In the genomic region with DNA sequence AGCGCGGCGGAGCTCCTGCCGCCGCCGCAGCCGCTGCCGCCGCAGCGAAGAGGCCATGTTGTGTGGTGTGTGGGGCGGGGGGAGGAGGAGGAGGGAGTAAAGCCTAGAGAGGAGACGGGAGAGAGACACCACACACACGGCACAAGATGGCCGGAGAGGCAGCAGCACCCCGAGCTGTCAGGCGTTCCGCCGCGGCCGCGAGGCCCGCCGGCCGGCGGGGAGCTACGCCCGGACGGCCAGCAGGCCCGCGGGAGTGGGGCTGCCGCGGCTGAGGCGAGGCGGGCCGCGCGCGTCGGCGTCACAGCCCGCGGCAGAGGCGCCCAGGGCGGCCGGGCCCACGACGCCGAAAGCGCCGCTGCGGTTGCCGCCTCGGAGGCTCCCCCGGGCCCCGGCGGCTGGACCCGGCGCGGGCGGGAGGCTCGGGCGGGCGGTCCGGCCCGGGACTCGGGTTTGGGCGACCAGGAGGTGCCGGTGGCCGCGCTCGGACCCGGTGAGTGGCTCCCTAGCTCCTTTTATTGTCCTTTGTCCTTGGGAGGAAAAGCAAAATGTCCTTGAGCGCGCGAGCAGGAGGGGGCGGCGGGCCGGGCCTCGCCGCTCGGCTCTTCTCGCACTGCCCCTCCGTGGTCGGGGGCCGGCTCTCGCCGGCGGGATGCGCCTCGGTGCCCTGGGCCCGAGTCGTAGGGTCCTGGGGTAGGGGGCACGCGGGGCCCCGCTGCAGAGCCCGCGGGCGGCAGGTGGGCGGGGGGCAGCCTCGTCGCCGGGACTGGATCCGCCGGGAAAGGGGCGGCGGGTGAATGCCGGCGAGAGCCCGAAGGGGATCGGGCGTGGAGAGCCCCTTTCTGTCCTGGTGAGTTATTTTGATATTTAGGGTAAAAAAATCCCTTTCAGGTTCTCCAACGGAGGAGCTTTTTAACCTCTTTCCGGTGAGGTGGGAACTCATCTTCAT, we compare ENCODE assay signal across 8 cellular contexts. TPM values are rescaled to one million over a fixed set of nuclear protein-coding genes. Genes with fewer than 3 reads are reported as not detected.
DNase-seq lines count a peak whose midpoint lies in the region; ATAC-seq and TF ChIP-seq lines count a peak whose summit lies in the region.

No MANE protein-coding gene starts in this region.

- peaks cover 2% of the 10 kb centered on the region for H3K27me3 Mint-ChIP-seq in activated CD4-positive, alpha-beta T cell treated with anti-CD3 and anti-CD28 coated beads, Interleukin-2, amount 10 ng/mL, durations not matched to agents 24 days and 14 days
- H3K27me3 Mint-ChIP-seq in nephron (ENCODE audit: low read depth), result no peaks in the 10 kb centered on the region

- H3K36me3 ChIP-seq in HUES48 (ENCODE audit: control insufficient read depth, insufficient read depth, low read length), result peaks cover 36% of the 10 kb centered on the region

- peak overlapping the region; percentile 95 for H3K4me3 Mint-ChIP-seq in activated CD4-positive, alpha-beta T cell treated with anti-CD3 and anti-CD28 coated beads, Interleukin-2, amount 10 ng/mL, durations not matched to agents 24 days and 14 days
- peak overlapping the region; percentile 92 to 99 (median 98) for H3K4me3 Mint-ChIP-seq in nephron

- no peaks in the 10 kb centered on the region for H3K9me3 Mint-ChIP-seq in activated CD4-positive, alpha-beta T cell treated with anti-CD3 and anti-CD28 coated beads, Interleukin-2, amount 10 ng/mL, durations not matched to agents 24 days and 14 days
- no peaks in the 10 kb centered on the region for H3K9me3 Mint-ChIP-seq in nephron

- H3K4me1 Mint-ChIP-seq in activated CD4-positive, alpha-beta T cell treated with anti-CD3 and anti-CD28 coated beads, Interleukin-2, amount 10 ng/mL, durations not matched to agents 24 days and 14 days, result peaks cover 56% of the 10 kb centered on the region
- H3K4me1 Mint-ChIP-seq in nephron, result peaks cover 53% of the 10 kb centered on the region

- ATAC-seq in GM21423 (IDR thresholded peaks at IDR 0.05; ENCODE audit: unreplicated experiment), result peak; percentile 57

- peaks cover 39% of the 10 kb centered on the region for H3K4me1 ChIP-seq in HUES48 (ENCODE audit: control insufficient read depth, insufficient read depth, low read length)

- TF ChIP-seq CTCF in epithelial cell of esophagus (IDR thresholded peaks at IDR 0.05; ENCODE audit: insufficient read depth, low read depth, low read length, missing control alignments), result no peak
- TF ChIP-seq CTCF in nephron (IDR thresholded peaks at IDR 0.05; ENCODE audit: unreplicated experiment in 3 of 3), result no peak

- H3K9me3 ChIP-seq in HUES48 (ENCODE audit: control insufficient read depth, insufficient read depth, low read length), result no peaks in the 10 kb centered on the region

- H3K27ac ChIP-seq in HUES48 (ENCODE audit: low read depth, low read length), result peak overlapping the region; percentile 98

- intact Hi-C loops in activated CD4-positive, alpha-beta T cell treated with anti-CD3 and anti-CD28 coated beads, Interleukin-2, amount 10 ng/mL, durations not matched to agents 24 days and 14 days (cut with micrococcal nuclease), result loop anchor here (1.0 to 5.0 kb wide), 7 partner anchors 21 to 79 kb away; no protein-coding TSS in a partner anchor

- no peaks in the 10 kb centered on the region for H3K27me3 ChIP-seq in HUES48 (ENCODE audit: control insufficient read depth, insufficient read depth, low read length)

- DNase-seq in G401 (ENCODE audit: low spot score), result peak; percentile 13
- peak; percentile 81 for DNase-seq in activated CD4-positive, alpha-beta T cell treated with anti-CD3 and anti-CD28 coated beads, Interleukin-2, amount 10 ng/mL, durations not matched to agents 24 days and 14 days
- no peak for DNase-seq in epithelial cell of esophagus (ENCODE audit: low read depth)
- no peak for DNase-seq in NCI-H345 (lab: John Stamatoyannopoulos, UW)
- DNase-seq in AG08395 (ENCODE audit: low spot score), result no peak

- peaks cover 47% of the 10 kb centered on the region for H3K36me3 Mint-ChIP-seq in activated CD4-positive, alpha-beta T cell treated with anti-CD3 and anti-CD28 coated beads, Interleukin-2, amount 10 ng/mL, durations not matched to agents 24 days and 14 days (ENCODE audit: low read depth)
- peaks cover 42% of the 10 kb centered on the region for H3K36me3 Mint-ChIP-seq in nephron (ENCODE audit: low read depth)

- peak overlapping the region; percentile 87 for H3K4me3 ChIP-seq in HUES48 (ENCODE audit: low read depth, low read length)
- H3K4me3 ChIP-seq in epithelial cell of esophagus (ENCODE audit: low read length), result peak overlapping the region; percentile 95

- in situ Hi-C loops in G401 (cut with HindIII; ENCODE audit: low sequenced_read_pairs), result no loop called here

- H3K9ac ChIP-seq in HUES48 (ENCODE audit: low read depth, low read length), result peak overlapping the region; percentile 93

- peak overlapping the region; percentile 98 for H3K27ac Mint-ChIP-seq in activated CD4-positive, alpha-beta T cell treated with anti-CD3 and anti-CD28 coated beads, Interleukin-2, amount 10 ng/mL, durations not matched to agents 24 days and 14 days
- H3K27ac Mint-ChIP-seq in nephron, result peak overlapping the region; percentile 99 to 100 (median 99)

RNA-seq across cellular contexts. Expression of gene CHD2, which starts 17.2 kb away (rescaled TPM):
- 28.2 and 38.9 TPM in 2 replicates for total RNA-seq in G401 (2014; rRNA removed; shearing (Covaris generic))
- total RNA-seq in activated CD4-positive, alpha-beta T cell treated with anti-CD3 and anti-CD28 coated beads, Interleukin-2, amount 10 ng/mL, durations not matched to agents 24 days and 14 days, result 105 and 111 TPM in 2 replicates

Comparison
In these comparisons a context has a peak if more than half of its experiments do, and no peak if none do; other contexts are left out.
1. DNase-seq: peak in G401 (single experiment) and activated CD4-positive, alpha-beta T cell treated with anti-CD3 and anti-CD28 coated beads, Interleukin-2, amount 10 ng/mL, durations not matched to agents 24 days and 14 days (single experiment); none in epithelial cell of esophagus (single experiment), NCI-H345 (single experiment) and AG08395 (single experiment).